In the genomic region with DNA sequence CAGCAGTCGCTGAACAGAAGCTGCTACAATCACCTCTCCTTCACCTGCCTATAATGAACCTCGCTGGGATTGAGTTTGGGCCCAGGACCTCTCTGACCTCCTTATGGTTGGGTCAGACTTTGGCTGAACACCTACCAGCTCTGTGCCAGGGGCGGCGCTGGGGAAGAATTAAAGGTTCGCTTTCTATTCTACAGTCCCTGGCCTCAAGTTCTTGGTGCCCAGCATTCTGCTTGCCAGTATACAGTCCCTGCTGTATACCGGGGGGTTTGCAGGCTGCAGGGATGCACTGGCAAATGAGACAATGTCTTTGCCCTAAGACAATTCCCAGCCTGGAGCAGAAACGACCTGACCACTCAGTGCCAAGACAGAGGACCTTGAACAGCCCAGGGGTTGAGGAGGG, we compare ENCODE assay signal across 8 cellular contexts. TPM values are rescaled to one million over a fixed set of nuclear protein-coding genes. Genes with fewer than 3 reads are reported as not detected.
A peak's percentile ranks its signal among the peaks of the same experiment; 100 is the strongest.
DNase-seq lines count a peak whose midpoint lies in the region; ATAC-seq and TF ChIP-seq lines count a peak whose summit lies in the region.

No MANE protein-coding gene starts in this region.

- H3K4me3 ChIP-seq in AG04450 (ENCODE audit: low read depth, low read length) (peak overlapping the region; percentile 68; the same call in 1 of the 2 replicates), HUES6 (ENCODE audit: low read depth, low read length) (peak overlapping the region; percentile 84), body of pancreas (no peak overlapping the region)

- H3K27ac ChIP-seq in AG04450 (ENCODE audit: low read depth, low read length) (no peak overlapping the region), HUES6 (ENCODE audit: low read depth, low read length) (no peak overlapping the region), body of pancreas (peak overlapping the region in 3 of 4 donors; percentile 78 to 80 (median 78))

- CTCF ChIA-PET in AG04450 (lab: Charles Lee), result no interaction called here

- ATAC-seq in body of pancreas, result no peak
- ATAC-seq in naive B cell (ENCODE audit: low read depth in 2 of 2), result no peak
- ATAC-seq in HG02981 (IDR thresholded peaks at IDR 0.05; ENCODE audit: unreplicated experiment), result no peak
- no peak for ATAC-seq in HG02759 (IDR thresholded peaks at IDR 0.05; ENCODE audit: unreplicated experiment)
- ATAC-seq in GM21515 (IDR thresholded peaks at IDR 0.05; ENCODE audit: unreplicated experiment), result no peak

- intact Hi-C loops in body of pancreas (cut with DNase I), result no loop called here

- peak overlapping the region in 4 of 6 donors; percentile 63 to 90 (median 85) for H3K27ac Mint-ChIP-seq in naive B cell

- POLR2A ChIA-PET in AG04450 (lab: Yijun Ruan, JAX), result no interaction called here

- TF ChIP-seq CTCF in AG04450 (IDR thresholded peaks at IDR 0.05; ENCODE audit: low read depth, low read length) (no peak), body of pancreas (IDR thresholded peaks at IDR 0.05) (no peak)

- H3K9me3 Mint-ChIP-seq in naive B cell, result no peaks in the 10 kb centered on the region

- H3K4me1 ChIP-seq in HUES6 (ENCODE audit: control insufficient read depth, insufficient read depth, low read length), result peaks cover 19% of the 10 kb centered on the region
- H3K4me1 ChIP-seq in body of pancreas, result peaks cover 17% of the 10 kb centered on the region

- H3K9me3 ChIP-seq in AG04450 (ENCODE audit: control insufficient read depth, insufficient read depth, low read length) (no peaks in the 10 kb centered on the region; the same call in 1 of the 2 replicates), HUES6 (ENCODE audit: control insufficient read depth, insufficient read depth, low read depth, low read length) (no peaks in the 10 kb centered on the region), body of pancreas (no peaks in the 10 kb centered on the region)

- WGBS in body of pancreas, 2 donors, result 73 to 74% methylated on average over 5 to 7 of the region's 7 CpGs

- DNase-seq in AG04450 (ENCODE audit: low read depth, low spot score), result no peak
- DNase-seq in body of pancreas, result peak in 1 of 4 donors; percentile 17
- DNase-seq in naive B cell, result no peak
- no peak for DNase-seq in retina

- H3K36me3 ChIP-seq in HUES6 (ENCODE audit: control insufficient read depth, insufficient read depth, low read length), result no peaks in the 10 kb centered on the region
- no peaks in the 10 kb centered on the region for H3K36me3 ChIP-seq in body of pancreas (replicated peaks in 1 of 2; ENCODE audit: insufficient read depth in 1 of 2, low read depth in 2 of 2)

- H3K27me3 ChIP-seq in AG04450 (ENCODE audit: control insufficient read depth, insufficient read depth, low read length), result peaks cover 24% of the 10 kb centered on the region
- H3K27me3 ChIP-seq in HUES6 (ENCODE audit: control insufficient read depth, insufficient read depth, low read length), result peaks cover 11% of the 10 kb centered on the region; the same call in 1 of the 2 replicates
- no peaks in the 10 kb centered on the region for H3K27me3 ChIP-seq in body of pancreas

- peak overlapping the region; percentile 76 to 95 (median 83) for H3K4me3 Mint-ChIP-seq in naive B cell

- peaks cover 40 to 45% (median 42%) of the 10 kb centered on the region in 3 donors for H3K4me1 Mint-ChIP-seq in naive B cell

- H3K36me3 Mint-ChIP-seq in naive B cell, result no peaks in the 10 kb centered on the region

- H3K9ac ChIP-seq in HUES6 (ENCODE audit: low read length), result peak overlapping the region; percentile 21

- H3K27me3 Mint-ChIP-seq in naive B cell, result no peaks in the 10 kb centered on the region

- TF ChIP-seq POLR2A in body of pancreas (IDR thresholded peaks at IDR 0.05), result no peak

RNA-seq across cellular contexts. Expression of a gene that starts 0.9 kb away (rescaled TPM):
- polyA plus RNA-seq in AG04450 (2011; rRNA removed) (4.0 and 6.3 TPM in 2 replicates), naive B cell (ENCODE audit: low read depth in 6 of 6) (100 to 1,000 TPM; 126 to 197 (median 155) TPM)
- polyA minus RNA-seq in AG04450 (2011; rRNA and poly(A)+ RNA removed), result 4.2 and 4.5 TPM in 2 replicates
- total RNA-seq in body of pancreas, result 10 to 100 TPM; 11.5 to 13.5 TPM

Comparison
In these comparisons a context has a peak if more than half of its experiments do, and no peak if none do; other contexts are left out.
1. H3K27ac ChIP-seq: peak in body of pancreas (3 of 4); none in AG04450 (single experiment) and HUES6 (single experiment).
2. H3K4me3 ChIP-seq: peak in AG04450 (single experiment) and HUES6 (single experiment); none in body of pancreas (0 of 2).
3. RNA of a gene that starts 0.9 kb away (polyA plus RNA-seq): 126 to 197 TPM in naive B cell; 4.0 to 6.3 TPM in AG04450; every median in the first group is over 10 times any median in the second.